In genomic region chr7:142598297-142598696, GRCh38 we compare ENCODE assay signal across 1 cellular context.
TF ChIP-seq lines count a peak whose summit lies in the region.

No MANE protein-coding gene starts in this region.

TF ChIP-seq in GM23338, 12 proteins besides CTCF, POLR2A, EP300 and RAD21 (continued from another document):
- TF ChIP-seq ZNF462 (CRISPR knock-in tag; IDR thresholded peaks at IDR 0.05): no peak
- no peak for TF ChIP-seq ZNF331 (CRISPR knock-in tag; IDR thresholded peaks at IDR 0.05; ENCODE audit: low read depth)
- TF ChIP-seq CREB1 (CRISPR knock-in tag; IDR thresholded peaks at IDR 0.05; ENCODE audit: low read depth): no peak
- no peak for TF ChIP-seq NANOG (IDR thresholded peaks at IDR 0.05; ENCODE audit: borderline replicate concordance)
- TF ChIP-seq JUNB (IDR thresholded peaks at IDR 0.05; ENCODE audit: unreplicated experiment): no peak
- TF ChIP-seq ETS1 (IDR thresholded peaks at IDR 0.05): no peak
- no peak for TF ChIP-seq STAT1 (IDR thresholded peaks at IDR 0.05; ENCODE audit: unreplicated experiment)
- TF ChIP-seq EZH2phosphoT487 (IDR thresholded peaks at IDR 0.05; ENCODE audit: unreplicated experiment): no peak
- no peak for TF ChIP-seq EZH2 (IDR thresholded peaks at IDR 0.05; ENCODE audit: low read depth, unreplicated experiment)
